In genomic region chr1:220742520-220742919, GRCh38 we compare ENCODE assay signal across 26 cellular contexts. TPM values are rescaled to one million over a fixed set of nuclear protein-coding genes. Genes with fewer than 3 reads are reported as not detected.
"Had no signal": no experiment of that assay in that cellular context is flagged by ENCODE, and none has a peak within 500 bp of the region (broad histone marks: within the 10 kb centered on the region; RNA-seq: fewer than 3 reads in every experiment).

No MANE protein-coding gene starts in this region.

- H3K27me3 ChIP-seq: ovary, right lobe of liver, sigmoid colon, stomach, thyroid gland, tibial nerve, upper lobe of right lung, uterus had no signal

- H3K9me3 ChIP-seq: ovary, psoas muscle, right lobe of liver, sigmoid colon, stomach, thoracic aorta, thyroid gland, tibial nerve, upper lobe of right lung, uterus had no signal

- H3K79me2 ChIP-seq: parathyroid adenoma had no signal

- H3K4me1 ChIP-seq: neural progenitor cell, uterus had no signal

- H3K9ac ChIP-seq: neural progenitor cell, parathyroid adenoma had no signal

- H3K4me3 ChIP-seq: neural progenitor cell, ovary, psoas muscle, right lobe of liver, sigmoid colon, stomach, thoracic aorta, thyroid gland, tibial nerve, upper lobe of right lung, uterus had no signal

- ATAC-seq: naive thymus-derived CD4-positive, alpha-beta T cell; natural killer cell; psoas muscle; right cardiac atrium; stimulated activated effector memory CD8-positive, alpha-beta T cell treated with anti-CD3 and anti-CD28 coated beads, Interleukin-12 subunit alpha, Interleukin-12 subunit beta, amount 100 ng/mL, for 72 hours; stimulated activated naive B cell treated with anti-CD40 and anti-IgM and Interleukin-4, amounts not matched to agents 10 μg/mL and 1 μg/mL and 100 μg/mL, for 72 hours; upper lobe of right lung had no signal

- FAIRE-seq: small intestine had no signal

- DNase-seq: naive thymus-derived CD4-positive, alpha-beta T cell; natural killer cell; occipital lobe; ovary; posterior cingulate gyrus; psoas muscle; right cardiac atrium; sigmoid colon; small intestine; stimulated activated CD4-positive, alpha-beta T cell treated with anti-CD3 and anti-CD28 coated beads, Interleukin-15, amount 100 ng/mL, for 24 hours; stimulated activated CD4-positive, alpha-beta T cell treated with anti-CD3 and anti-CD28 coated beads, Interleukin-2, amount 100 ng/mL, for 24 hours; stimulated activated CD4-positive, alpha-beta T cell treated with anti-CD3 and anti-CD28 coated beads, Interleukin-2, amount 100 ng/mL, for 48 hours; stimulated activated CD4-positive, alpha-beta T cell treated with anti-CD3 and anti-CD28 coated beads, Interleukin-4, amount 100 ng/mL, for 24 hours; stimulated activated naive B cell treated with anti-CD40 and anti-IgM and Interleukin-4, amounts not matched to agents 10 μg/mL and 1 μg/mL and 100 μg/mL, for 72 hours; stimulated activated naive CD4-positive, alpha-beta T cell treated with Interleukin-2 at 50 U/mL for 16 hours; stomach; thyroid gland; upper lobe of right lung; uterus had no signal

- H2AFZ ChIP-seq: neural progenitor cell, parathyroid adenoma had no signal

- H3K4me2 ChIP-seq: neural progenitor cell had no signal

- H3K36me3 ChIP-seq: neural progenitor cell, ovary, right lobe of liver, sigmoid colon, stomach, thoracic aorta, thyroid gland, tibial nerve, upper lobe of right lung, uterus had no signal

- H3K27ac ChIP-seq: neural progenitor cell, ovary, parathyroid adenoma, psoas muscle, right lobe of liver, sigmoid colon, stomach, thoracic aorta, thyroid gland, tibial nerve, upper lobe of right lung, uterus had no signal

RNA-seq across cellular contexts. Expression of gene MTARC2, which starts 5.6 kb away (rescaled TPM):
- polyA plus RNA-seq: naive thymus-derived CD4-positive, alpha-beta T cell; neural cell had no signal

RNA-seq across cellular contexts. Expression of gene MTARC1, which starts 44.2 kb away (rescaled TPM):
- polyA plus RNA-seq: naive thymus-derived CD4-positive, alpha-beta T cell had no signal
